ENCODE assay signal across 8 cellular contexts in the genomic region with DNA sequence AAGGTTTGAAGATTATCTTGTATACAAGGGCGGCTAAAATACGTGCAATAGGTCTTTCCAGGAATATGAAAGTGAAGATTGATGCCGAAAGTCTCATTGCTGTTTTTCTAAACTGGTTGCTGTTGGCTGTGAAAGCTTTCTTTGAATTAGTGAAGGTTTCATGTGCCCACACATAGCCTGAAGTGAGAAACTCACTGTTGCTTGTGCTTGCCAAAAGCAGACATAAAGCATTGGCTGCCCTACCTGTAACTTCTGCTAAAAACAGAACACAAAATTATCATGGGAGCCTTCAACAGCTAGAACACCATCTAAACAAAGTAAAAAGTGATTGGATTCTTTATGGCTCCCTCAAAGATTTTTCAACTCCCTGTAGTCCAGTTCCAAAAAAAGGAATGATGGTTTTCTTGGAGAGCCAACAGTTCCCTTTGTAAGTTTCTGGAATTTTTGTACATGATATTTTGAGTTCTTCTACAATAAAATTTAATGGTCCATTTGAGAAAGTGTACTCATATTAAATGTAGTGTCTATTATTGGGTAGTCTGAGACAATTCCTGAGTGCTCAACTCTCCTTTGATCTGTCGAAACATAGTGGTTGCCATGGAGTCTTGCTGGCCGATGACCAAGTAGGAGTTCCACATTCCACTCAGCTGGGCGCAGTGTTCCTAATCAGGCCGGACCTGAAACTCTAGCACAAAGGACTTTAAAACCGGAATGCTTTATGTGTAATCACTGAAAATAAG.
A peak's percentile ranks its signal among the peaks of the same experiment; 100 is the strongest.
DNase-seq lines count a peak whose midpoint lies in the region; TF ChIP-seq lines count a peak whose summit lies in the region.

No MANE protein-coding gene starts in this region.

- H3K4me3 Mint-ChIP-seq in Caco-2 (ENCODE audit: unreplicated experiment) = peak overlapping the region; percentile 29
- no peak overlapping the region for H3K4me3 Mint-ChIP-seq in immature natural killer cell
- H3K4me3 Mint-ChIP-seq in CD4-positive, alpha-beta memory T cell = peak overlapping the region in 1 of 8 donors; percentile 13

- BruUV-seq in Caco-2 (replicated peaks; lab: Mats Ljungman, UMichigan) = no TSS peak

- DNase-seq in Caco-2 = peak; percentile 87 to 88
- peak in 45 of 58 donors; percentile 3 to 80 (median 26) for DNase-seq in anterior cingulate cortex (lab: John Stamatoyannopoulos, UW)
- peak; percentile 91 for DNase-seq in left ventricle myocardium inferior
- no peak for DNase-seq in immature natural killer cell
- DNase-seq in CD4-positive, alpha-beta memory T cell = no peak
- DNase-seq in HCEC 1CT = no peak

- no peaks in the 10 kb centered on the region for H3K36me3 ChIP-seq in Caco-2 (ENCODE audit: control insufficient read depth, insufficient read depth, low read length)
- H3K36me3 ChIP-seq in HUES64 (ENCODE audit: insufficient read depth, low read length) = no peaks in the 10 kb centered on the region
- no peaks in the 10 kb centered on the region for H3K36me3 ChIP-seq in left ventricle myocardium inferior
- no peaks in the 10 kb centered on the region for H3K36me3 ChIP-seq in rectal smooth muscle tissue (ENCODE audit: control insufficient read depth, insufficient read depth, low read length)
- no peaks in the 10 kb centered on the region for H3K36me3 ChIP-seq in CD4-positive, alpha-beta memory T cell (ENCODE audit: insufficient read depth, low read length)

- WGBS in HUES64 = 87% methylated on average over 8 of the region's 8 CpGs

- H3K4me1 Mint-ChIP-seq in Caco-2 (ENCODE audit: low read depth, unreplicated experiment) (peaks cover 6% of the 10 kb centered on the region), immature natural killer cell (no peaks in the 10 kb centered on the region)
- peaks cover 0 to 8% (median 5%) of the 10 kb centered on the region in 4 donors for H3K4me1 Mint-ChIP-seq in CD4-positive, alpha-beta memory T cell

- TF ChIP-seq CTCF in Caco-2 (IDR thresholded peaks at IDR 0.05; ENCODE audit: insufficient read depth in 1 of 2, low read depth in 1 of 2, low read length in 1 of 2, severe bottlenecking in 1 of 2, unreplicated experiment in 1 of 2) = no peak
- TF ChIP-seq CTCF in left ventricle myocardium inferior (IDR thresholded peaks at IDR 0.05; ENCODE audit: borderline replicate concordance) = peak; percentile 47

- POLR2A ChIA-PET in Caco-2 (lab: Charles Lee) = no interaction called here
- POLR2A ChIA-PET in CD4-positive, alpha-beta memory T cell (lab: Charles Lee; ENCODE audit: partially characterized antibody) = no interaction called here

- H3K9me3 ChIP-seq in Caco-2 = no peaks in the 10 kb centered on the region
- H3K9me3 ChIP-seq in HUES64 (ENCODE audit: insufficient read depth, low read depth, low read length) = no peaks in the 10 kb centered on the region
- no peaks in the 10 kb centered on the region for H3K9me3 ChIP-seq in left ventricle myocardium inferior (replicated peaks)
- no peaks in the 10 kb centered on the region for H3K9me3 ChIP-seq in CD4-positive, alpha-beta memory T cell (ENCODE audit: control insufficient read depth in 1 of 2, low read length in 2 of 2)

- CTCF ChIA-PET in Caco-2 (lab: Charles Lee) = interaction anchor here (1.3 to 2.3 kb wide), 2 partner anchors 18 to 20 kb away, joined by 3 to 15 read pairs; no protein-coding TSS in a partner anchor
- CTCF ChIA-PET in CD4-positive, alpha-beta memory T cell (lab: Charles Lee; ENCODE audit: partially characterized antibody) = interaction anchor here (1.6 kb wide), 1 partner anchor 17 kb away, joined by 4 read pairs; no protein-coding TSS in a partner anchor

- H3K36me3 Mint-ChIP-seq in Caco-2 (ENCODE audit: insufficient read depth, unreplicated experiment) (peaks cover 6% of the 10 kb centered on the region), immature natural killer cell (no peaks in the 10 kb centered on the region)
- no peaks in the 10 kb centered on the region for H3K36me3 Mint-ChIP-seq in CD4-positive, alpha-beta memory T cell

- H3K27ac Mint-ChIP-seq in Caco-2 (ENCODE audit: unreplicated experiment) (peak overlapping the region; percentile 95), immature natural killer cell (no peak overlapping the region)
- H3K27ac Mint-ChIP-seq in CD4-positive, alpha-beta memory T cell = no peak overlapping the region

- intact Hi-C loops in Caco-2 (cut with micrococcal nuclease; ENCODE audit: unreplicated experiment) (loop anchor here (1.0 to 5.0 kb wide), 3 partner anchors 19 to 250 kb away; no protein-coding TSS in a partner anchor), left ventricle myocardium inferior (cut with micrococcal nuclease) (no loop called here)
- intact Hi-C loops in CD4-positive, alpha-beta memory T cell (cut with micrococcal nuclease) = no loop called here

- H3K27me3 ChIP-seq in Caco-2 (replicated peaks; ENCODE audit: control insufficient read depth, insufficient read depth, low read length) (no peaks in the 10 kb centered on the region), HUES64 (ENCODE audit: insufficient read depth, low read length) (no peaks in the 10 kb centered on the region), left ventricle myocardium inferior (ENCODE audit: low read depth) (no peaks in the 10 kb centered on the region), rectal smooth muscle tissue (ENCODE audit: control insufficient read depth, insufficient read depth, low read length) (no peaks in the 10 kb centered on the region)
- no peaks in the 10 kb centered on the region for H3K27me3 ChIP-seq in CD4-positive, alpha-beta memory T cell (ENCODE audit: insufficient read depth, low read length)

- H3K4me3 ChIP-seq in Caco-2 (ENCODE audit: low read depth, low read length) = no peak overlapping the region
- H3K4me3 ChIP-seq in HUES64 (ENCODE audit: low read length) = no peak overlapping the region
- no peak overlapping the region for H3K4me3 ChIP-seq in left ventricle myocardium inferior
- H3K4me3 ChIP-seq in rectal smooth muscle tissue (ENCODE audit: low read length) = no peak overlapping the region
- no peak overlapping the region for H3K4me3 ChIP-seq in CD4-positive, alpha-beta memory T cell (ENCODE audit: low read length in 2 of 2)

- H3K4me1 ChIP-seq in Caco-2 (peaks cover 22% of the 10 kb centered on the region), HUES64 (ENCODE audit: insufficient read depth, low read length) (peaks cover 7% of the 10 kb centered on the region; the same call in 1 of the 2 replicates), left ventricle myocardium inferior (peaks cover 49% of the 10 kb centered on the region), rectal smooth muscle tissue (ENCODE audit: control insufficient read depth, insufficient read depth, low read length) (peaks cover 14% of the 10 kb centered on the region)
- no peaks in the 10 kb centered on the region for H3K4me1 ChIP-seq in CD4-positive, alpha-beta memory T cell (ENCODE audit: insufficient read depth, low read length)

- H3K27me3 Mint-ChIP-seq in Caco-2 (ENCODE audit: insufficient read depth, unreplicated experiment) = no peaks in the 10 kb centered on the region
- peaks cover 0 to 4% (median under 1%) of the 10 kb centered on the region in 3 donors for H3K27me3 Mint-ChIP-seq in immature natural killer cell (ENCODE audit: low read depth in 3 of 3)
- H3K27me3 Mint-ChIP-seq in CD4-positive, alpha-beta memory T cell = peaks cover 0 to 1% of the 10 kb centered on the region in 2 donors

- H3K27ac ChIP-seq in HUES64 (ENCODE audit: low read depth, low read length) = no peak overlapping the region
- peak overlapping the region; percentile 72 for H3K27ac ChIP-seq in left ventricle myocardium inferior (replicated peaks)
- H3K27ac ChIP-seq in rectal smooth muscle tissue (ENCODE audit: low read depth, low read length) = peak overlapping the region; percentile 73
- no peak overlapping the region for H3K27ac ChIP-seq in CD4-positive, alpha-beta memory T cell (ENCODE audit: low read depth, low read length)

- H3K9me3 Mint-ChIP-seq in Caco-2 (ENCODE audit: unreplicated experiment) (peaks cover 10% of the 10 kb centered on the region), immature natural killer cell (no peaks in the 10 kb centered on the region)
- H3K9me3 Mint-ChIP-seq in CD4-positive, alpha-beta memory T cell = no peaks in the 10 kb centered on the region

- H3K9ac ChIP-seq in HUES64 (ENCODE audit: low read depth, low read length) = peak overlapping the region; percentile 42; the same call in 1 of the 2 replicates
- no peak overlapping the region for H3K9ac ChIP-seq in rectal smooth muscle tissue (ENCODE audit: low read length)

Comparison
In these comparisons a context has a peak if more than half of its experiments do, and no peak if none do; other contexts are left out.
1. DNase-seq: peak in Caco-2 (2 of 2), anterior cingulate cortex (45 of 58) and left ventricle myocardium inferior (single experiment); none in immature natural killer cell (0 of 3), CD4-positive, alpha-beta memory T cell (0 of 5) and HCEC 1CT (single experiment).
2. H3K27ac ChIP-seq: peak in left ventricle myocardium inferior (single experiment) and rectal smooth muscle tissue (single experiment); none in HUES64 (single experiment) and CD4-positive, alpha-beta memory T cell (single experiment).